28 cellular contexts compared by ENCODE assay signal in the genomic region with DNA sequence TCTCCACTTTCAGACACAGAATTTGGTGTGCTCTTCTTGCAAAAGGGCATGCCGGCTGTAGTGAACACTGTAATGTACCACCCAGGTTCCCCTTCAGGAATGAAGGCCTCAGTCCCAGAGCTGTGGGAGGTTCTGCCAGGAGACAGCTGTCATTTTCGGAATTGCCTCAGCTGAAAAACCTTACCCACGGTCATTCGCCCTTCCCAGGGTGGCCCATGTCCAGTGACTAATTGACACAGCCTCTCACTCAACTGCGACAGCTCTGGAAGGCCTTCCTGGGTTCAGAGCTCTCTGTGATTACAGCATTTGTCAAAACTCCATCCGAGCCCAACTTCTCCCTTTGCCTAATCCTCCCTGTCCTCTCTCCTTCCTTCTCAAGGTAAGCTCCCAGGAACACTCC.
"Had no signal": no experiment of that assay in that cellular context is flagged by ENCODE, and none has a peak within 500 bp of the region (broad histone marks: within the 10 kb centered on the region; RNA-seq: fewer than 3 reads in every experiment).

No MANE protein-coding gene starts in this region.

- H3K27me3 ChIP-seq: left lung, neural progenitor cell, ovary, spleen, suprapubic skin, upper lobe of right lung had no signal

- H3K36me3 ChIP-seq: left lung, lower lobe of right lung, neural progenitor cell, ovary, prostate gland, spleen, suprapubic skin, thoracic aorta, tibial artery, upper lobe of right lung had no signal

- H3K9ac ChIP-seq: neural progenitor cell had no signal

- H3K4me3 Mint-ChIP-seq: immature natural killer cell; naive B cell; natural killer cell; nephron progenitor cell; neural progenitor cell; stimulated activated effector memory CD8-positive, alpha-beta T cell treated with anti-CD3 and anti-CD28 coated beads, Interleukin-12 subunit alpha, Interleukin-12 subunit beta, amount 100 ng/mL, for 72 hours; stimulated activated naive CD8-positive, alpha-beta T cell treated with anti-CD3 and anti-CD28 coated beads, Interleukin-15, Interleukin-2, amounts not matched to agents 100 ng/mL and 50 ng/mL, for 24 hours had no signal

- H3K9me3 Mint-ChIP-seq: immature natural killer cell; natural killer cell; stimulated activated effector memory CD8-positive, alpha-beta T cell treated with anti-CD3 and anti-CD28 coated beads, Interleukin-12 subunit alpha, Interleukin-12 subunit beta, amount 100 ng/mL, for 72 hours had no signal

- H3K36me3 Mint-ChIP-seq: natural killer cell; stimulated activated effector memory CD8-positive, alpha-beta T cell treated with anti-CD3 and anti-CD28 coated beads, Interleukin-12 subunit alpha, Interleukin-12 subunit beta, amount 100 ng/mL, for 72 hours had no signal

- H3K9me3 ChIP-seq: left lung, lower lobe of right lung, ovary, prostate gland, spleen, suprapubic skin, thoracic aorta, tibial artery, upper lobe of right lung had no signal

- H3K4me3 ChIP-seq: left lung, lower lobe of right lung, neural progenitor cell, ovary, prostate gland, spleen, suprapubic skin, thoracic aorta, tibial artery, upper lobe of right lung had no signal

- DNase-seq: hypothalamus; immature natural killer cell; kidney; left colon; left lung; lower lobe of right lung; mammary epithelial cell; mesenchymal stem cell; naive B cell; natural killer cell; nephron progenitor cell; ovary; retina; right cardiac atrium; small intestine; spleen; stimulated activated CD4-positive, alpha-beta T cell treated with anti-CD3 and anti-CD28 coated beads, Interleukin-4, amount 100 ng/mL, for 24 hours; stimulated activated naive CD4-positive, alpha-beta T cell; tibial artery; trophoblast cell; upper lobe of right lung had no signal

- H3K27ac ChIP-seq: left lung, lower lobe of right lung, neural progenitor cell, ovary, prostate gland, spleen, suprapubic skin, thoracic aorta, tibial artery, upper lobe of right lung had no signal

- H3K4me1 Mint-ChIP-seq: nephron progenitor cell, neural progenitor cell had no signal

- H3K4me2 ChIP-seq: neural progenitor cell had no signal

- H2AFZ ChIP-seq: neural progenitor cell had no signal

- H3K4me1 ChIP-seq: lower lobe of right lung, neural progenitor cell, prostate gland, suprapubic skin, tibial artery, upper lobe of right lung had no signal

- ATAC-seq: left colon; left lung; lower lobe of right lung; natural killer cell; right cardiac atrium; sciatic nerve; stimulated activated effector memory CD8-positive, alpha-beta T cell treated with anti-CD3 and anti-CD28 coated beads, Interleukin-12 subunit alpha, Interleukin-12 subunit beta, amount 100 ng/mL, for 72 hours; upper lobe of right lung had no signal

- H3K27ac Mint-ChIP-seq: immature natural killer cell; naive B cell; natural killer cell; nephron progenitor cell; stimulated activated effector memory CD8-positive, alpha-beta T cell treated with anti-CD3 and anti-CD28 coated beads, Interleukin-12 subunit alpha, Interleukin-12 subunit beta, amount 100 ng/mL, for 72 hours; stimulated activated naive CD8-positive, alpha-beta T cell treated with anti-CD3 and anti-CD28 coated beads, Interleukin-15, Interleukin-2, amounts not matched to agents 100 ng/mL and 50 ng/mL, for 24 hours had no signal
